In the genomic region with DNA sequence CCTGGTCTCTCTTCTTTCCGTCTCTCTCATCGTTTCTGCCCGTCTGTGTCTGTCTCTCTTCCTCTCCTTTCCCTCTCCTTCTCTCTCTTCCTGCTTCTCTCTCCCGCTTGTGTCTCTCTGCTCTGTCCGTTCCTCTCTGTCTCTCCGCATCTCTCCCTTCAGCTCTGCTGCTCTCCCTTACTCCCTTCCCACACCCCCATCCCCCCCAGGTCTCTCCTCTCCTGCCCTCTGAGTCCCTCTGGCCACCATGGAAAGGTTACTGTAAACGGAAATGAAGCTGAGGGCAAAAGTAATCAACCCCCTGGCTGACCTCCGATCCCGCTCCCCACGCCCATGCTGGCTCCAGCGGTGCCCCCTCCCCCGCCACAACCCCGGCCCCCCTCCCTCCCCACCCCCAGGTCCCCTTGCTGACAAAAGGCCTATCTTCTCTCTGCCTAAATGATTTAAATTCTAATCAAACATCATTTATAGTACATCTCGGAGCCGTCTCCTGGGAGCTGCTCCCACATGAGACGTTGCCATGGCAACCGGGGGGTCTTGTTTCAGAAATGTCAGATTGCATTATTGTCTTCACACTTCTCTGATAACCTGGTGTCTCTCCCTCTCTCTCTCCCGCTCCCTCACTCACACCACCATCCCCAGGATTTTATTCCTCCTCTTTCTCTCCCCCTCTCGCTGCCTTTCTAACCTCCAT, we compare ENCODE assay signal across 15 cellular contexts.
A peak's percentile ranks its signal among the peaks of the same experiment; 100 is the strongest.
DNase-seq lines count a peak whose midpoint lies in the region; ATAC-seq and TF ChIP-seq lines count a peak whose summit lies in the region.
"Had no signal": no experiment of that assay in that cellular context is flagged by ENCODE, and none has a peak within 500 bp of the region (broad histone marks: within the 10 kb centered on the region; RNA-seq: fewer than 3 reads in every experiment).

No MANE protein-coding gene starts in this region.

- no peaks in the 10 kb centered on the region for H3K9me3 Mint-ChIP-seq in mesothelial cell of epicardium

- TF ChIP-seq CTCF in BE2C (IDR thresholded peaks at IDR 0.05; ENCODE audit: low read depth, low read length) (no peak), mesothelial cell of epicardium (IDR thresholded peaks at IDR 0.05; ENCODE audit: unreplicated experiment) (no peak)

- peaks cover 2% of the 10 kb centered on the region; the same call in 1 of the 2 replicates for H3K36me3 ChIP-seq in BE2C
- H3K36me3 ChIP-seq in H7 (replicated peaks; ENCODE audit: control insufficient read depth, insufficient read depth, low read length): no peaks in the 10 kb centered on the region

- ATAC-seq in left cardiac atrium: no peak
- ATAC-seq: activated CD4-positive, CD25-positive, alpha-beta regulatory T cell treated with anti-CD3 and anti-CD28 coated beads, Interleukin-2, amount 50 U/mL, for 24 hours; left ventricle myocardium superior had no signal

- peaks cover 50% of the 10 kb centered on the region for H3K27me3 Mint-ChIP-seq in mesothelial cell of epicardium (ENCODE audit: low read depth)

- no peaks in the 10 kb centered on the region for H3K36me3 Mint-ChIP-seq in mesothelial cell of epicardium
- H3K36me3 Mint-ChIP-seq: CD14-positive monocyte had no signal

- DNase-seq in BE2C: peak; percentile 63
- peak; percentile 73 for DNase-seq in H7
- DNase-seq in NCI-H69 (lab: John Stamatoyannopoulos, UW): peak; percentile 48
- DNase-seq in mesothelial cell of epicardium (ENCODE audit: low spot score in 2 of 2, unreplicated experiment in 2 of 2): no peak
- no peak for DNase-seq in T-helper 1 cell
- no peak for DNase-seq in MV-4-11 (lab: John Stamatoyannopoulos, UW)
- DNase-seq in left cardiac atrium: no peak
- DNase-seq: dorsolateral prefrontal cortex, left ventricle myocardium superior, posterior cingulate gyrus, Right ventricle myocardium superior, T-helper 2 cell had no signal

- peaks cover 11% of the 10 kb centered on the region for H3K4me1 Mint-ChIP-seq in mesothelial cell of epicardium
- H3K4me1 Mint-ChIP-seq: CD14-positive monocyte had no signal

- peaks cover 10% of the 10 kb centered on the region for H3K4me1 ChIP-seq in BE2C

- no peaks in the 10 kb centered on the region for H3K9me3 ChIP-seq in BE2C

- no peak overlapping the region for H3K4me3 Mint-ChIP-seq in mesothelial cell of epicardium
- H3K4me3 Mint-ChIP-seq: CD14-positive monocyte had no signal

- H3K4me3 ChIP-seq in BE2C (ENCODE audit: low read depth, low read length): peak overlapping the region; percentile 3; the same call in 1 of the 2 replicates
- no peak overlapping the region for H3K4me3 ChIP-seq in H7 (ENCODE audit: insufficient read depth, low read depth, low read length)
- H3K4me3 ChIP-seq: dorsolateral prefrontal cortex, smooth muscle cell had no signal

- intact Hi-C loops in left cardiac atrium (cut with DNase I): no loop called here

- peak overlapping the region; percentile 23 for H3K27ac Mint-ChIP-seq in mesothelial cell of epicardium

- H3K27me3 ChIP-seq in BE2C (peaks cover 3% of the 10 kb centered on the region; the same call in 1 of the 2 replicates), H7 (ENCODE audit: control insufficient read depth, insufficient read depth, low read length) (no peaks in the 10 kb centered on the region)

Comparison
In these comparisons a context has a peak if more than half of its experiments do, and no peak if none do; other contexts are left out.
1. DNase-seq: peak in BE2C (single experiment), H7 (single experiment) and NCI-H69 (single experiment); none in mesothelial cell of epicardium (0 of 2), T-helper 1 cell (0 of 5), MV-4-11 (single experiment) and left cardiac atrium (single experiment).